Comparison of ENCODE assay signal across 8 cellular contexts in the genomic region with DNA sequence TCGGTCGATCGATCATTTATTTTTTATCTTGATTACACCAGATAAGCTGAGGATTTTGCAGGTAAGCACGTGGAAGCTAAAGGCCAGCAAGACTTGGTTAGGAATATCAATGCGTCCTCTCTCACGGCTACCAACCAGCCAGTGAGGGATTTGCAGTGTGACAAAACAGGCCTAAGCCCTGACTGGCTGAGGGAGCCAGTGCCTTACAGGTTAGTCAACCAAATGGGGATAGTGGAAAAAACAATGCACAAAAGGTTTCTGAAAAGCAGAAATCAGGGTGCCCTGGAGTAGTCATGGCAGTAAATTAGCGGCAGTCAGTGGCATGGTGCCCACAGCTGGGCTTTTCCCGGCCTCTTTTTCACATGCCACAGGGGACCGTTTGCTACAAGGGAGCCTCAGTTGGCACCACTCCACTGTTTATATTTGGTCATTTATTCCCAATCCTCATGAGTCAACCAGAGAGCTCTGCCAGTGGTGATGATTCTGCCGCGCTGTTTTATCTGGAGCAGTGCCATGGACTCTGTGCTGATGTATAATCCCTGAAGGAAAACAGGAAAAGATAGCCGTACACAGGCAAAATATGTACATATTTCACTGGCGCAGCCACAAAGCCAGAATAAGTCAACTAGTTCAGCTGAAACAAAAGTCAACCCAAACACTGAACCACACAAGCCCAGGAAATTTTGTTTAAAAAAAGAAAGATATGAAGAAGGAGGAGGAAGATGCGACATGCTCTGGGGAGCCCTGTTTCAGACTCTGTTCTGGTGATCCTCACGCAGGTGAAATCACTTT.
DNase-seq lines count a peak whose midpoint lies in the region; ATAC-seq lines count a peak whose summit lies in the region.

No MANE protein-coding gene starts in this region.

- peaks cover 2% of the 10 kb centered on the region for H3K4me1 Mint-ChIP-seq in activated CD4-positive, alpha-beta T cell treated with anti-CD3 and anti-CD28 coated beads, Interleukin-2, amount 10 ng/mL, durations not matched to agents 24 days and 14 days

- H3K9me3 Mint-ChIP-seq in activated CD4-positive, alpha-beta T cell treated with anti-CD3 and anti-CD28 coated beads, Interleukin-2, amount 10 ng/mL, durations not matched to agents 24 days and 14 days, result no peaks in the 10 kb centered on the region

- H3K27me3 Mint-ChIP-seq in activated CD4-positive, alpha-beta T cell treated with anti-CD3 and anti-CD28 coated beads, Interleukin-2, amount 10 ng/mL, durations not matched to agents 24 days and 14 days, result peaks cover 28% of the 10 kb centered on the region

- DNase-seq in DMS53 treated with DMSO at 0.1 percent for 48 hours (lab: John Stamatoyannopoulos, UW; ENCODE audit: unreplicated experiment), result peak; percentile 73
- DNase-seq in NCI-H69 (lab: John Stamatoyannopoulos, UW), result peak; percentile 97
- DNase-seq in epithelial cell of prostate (ENCODE audit: low read depth, low spot score), result peak; percentile 64
- no peak for DNase-seq in activated CD4-positive, alpha-beta T cell treated with anti-CD3 and anti-CD28 coated beads, Interleukin-2, amount 10 ng/mL, durations not matched to agents 24 days and 14 days
- DNase-seq in stimulated activated naive CD4-positive, alpha-beta T cell (lab: John Stamatoyannopoulos, UW), result no peak

- no peak overlapping the region for H3K27ac ChIP-seq in epithelial cell of prostate
- H3K27ac ChIP-seq in muscle layer of duodenum (ENCODE audit: low read length), result peak overlapping the region; percentile 50

- ATAC-seq in GM18868 (IDR thresholded peaks at IDR 0.05; ENCODE audit: unreplicated experiment) (no peak), HG03354 (IDR thresholded peaks at IDR 0.05; ENCODE audit: poor library complexity, severe bottlenecking, unreplicated experiment) (no peak)

- H3K36me3 Mint-ChIP-seq in activated CD4-positive, alpha-beta T cell treated with anti-CD3 and anti-CD28 coated beads, Interleukin-2, amount 10 ng/mL, durations not matched to agents 24 days and 14 days (ENCODE audit: low read depth), result no peaks in the 10 kb centered on the region

- no peak overlapping the region for H3K4me3 Mint-ChIP-seq in activated CD4-positive, alpha-beta T cell treated with anti-CD3 and anti-CD28 coated beads, Interleukin-2, amount 10 ng/mL, durations not matched to agents 24 days and 14 days

- no peak overlapping the region for H3K4me3 ChIP-seq in muscle layer of duodenum (ENCODE audit: low read depth in 1 of 2, low read length in 2 of 2)

- peaks cover 13 to 30% of the 10 kb centered on the region in 2 donors for H3K4me1 ChIP-seq in muscle layer of duodenum (ENCODE audit: control insufficient read depth in 1 of 2, insufficient read depth in 2 of 2, low read length in 2 of 2)

- H3K27me3 ChIP-seq in muscle layer of duodenum (ENCODE audit: low read depth, low read length), result no peaks in the 10 kb centered on the region

- intact Hi-C loops in activated CD4-positive, alpha-beta T cell treated with anti-CD3 and anti-CD28 coated beads, Interleukin-2, amount 10 ng/mL, durations not matched to agents 24 days and 14 days (cut with micrococcal nuclease), result no loop called here

- no peaks in the 10 kb centered on the region for H3K9me3 ChIP-seq in muscle layer of duodenum (ENCODE audit: control insufficient read depth in 1 of 2, low read length in 2 of 2)

- no peak overlapping the region for H3K27ac Mint-ChIP-seq in activated CD4-positive, alpha-beta T cell treated with anti-CD3 and anti-CD28 coated beads, Interleukin-2, amount 10 ng/mL, durations not matched to agents 24 days and 14 days

- no peaks in the 10 kb centered on the region for H3K36me3 ChIP-seq in muscle layer of duodenum (ENCODE audit: control insufficient read depth in 1 of 2, insufficient read depth in 2 of 2, low read length in 2 of 2)

Comparison
In these comparisons a context has a peak if more than half of its experiments do, and no peak if none do; other contexts are left out.
1. DNase-seq: peak in DMS53 treated with DMSO at 0.1 percent for 48 hours (single experiment), NCI-H69 (single experiment) and epithelial cell of prostate (single experiment); none in activated CD4-positive, alpha-beta T cell treated with anti-CD3 and anti-CD28 coated beads, Interleukin-2, amount 10 ng/mL, durations not matched to agents 24 days and 14 days (single experiment) and stimulated activated naive CD4-positive, alpha-beta T cell (0 of 6).